8 cellular contexts compared by ENCODE assay signal in the genomic region with DNA sequence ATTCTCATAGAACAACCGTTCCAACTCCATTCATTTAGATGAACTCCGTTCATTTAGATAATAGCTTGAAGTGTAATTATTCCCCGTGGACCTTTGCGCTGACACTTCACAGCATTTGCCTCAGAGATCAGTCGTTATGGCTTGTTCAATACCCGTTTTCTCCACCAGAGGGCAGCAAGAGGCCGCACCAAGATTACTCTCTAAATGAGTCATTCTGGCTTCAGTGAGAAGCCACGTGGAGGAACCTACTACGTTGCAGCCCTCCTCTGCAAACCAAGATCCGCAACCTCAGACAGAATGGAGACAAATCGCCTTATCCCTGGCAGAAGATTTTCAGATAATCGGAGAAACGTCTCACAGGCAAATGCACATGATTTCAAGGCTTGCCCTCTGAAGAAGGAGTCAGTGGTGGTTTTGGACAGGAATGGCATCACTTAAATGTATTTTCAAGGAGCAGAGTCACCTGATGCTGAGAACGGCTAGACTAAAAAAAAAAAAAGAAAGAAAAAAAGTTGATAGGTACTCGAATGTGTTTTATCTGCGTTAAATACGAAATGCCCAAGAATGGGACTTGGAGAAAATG.
DNase-seq lines count a peak whose midpoint lies in the region; ATAC-seq and TF ChIP-seq lines count a peak whose summit lies in the region.

No MANE protein-coding gene starts in this region.

- WGBS in heart left ventricle, 4 donors: 18 to 22% (median 19%) methylated on average over 17 of the region's 17 CpGs

- H3K27ac Mint-ChIP-seq in activated naive CD8-positive, alpha-beta T cell treated with anti-CD3 and anti-CD28 coated beads, Interleukin-2, amount 10 ng/mL, durations not matched to agents 7 days and 5 days: no peak overlapping the region

- H3K36me3 ChIP-seq in heart left ventricle: no peaks in the 10 kb centered on the region
- no peaks in the 10 kb centered on the region for H3K36me3 ChIP-seq in vagina

- no peaks in the 10 kb centered on the region for H3K36me3 Mint-ChIP-seq in activated naive CD8-positive, alpha-beta T cell treated with anti-CD3 and anti-CD28 coated beads, Interleukin-2, amount 10 ng/mL, durations not matched to agents 7 days and 5 days

- TF ChIP-seq CTCF in GM12864 (IDR thresholded peaks at IDR 0.05; ENCODE audit: low read depth, low read length, missing control alignments) (peak; percentile 80), heart left ventricle (IDR thresholded peaks at IDR 0.05) (peak; percentile 87 to 98 (median 96)), vagina (IDR thresholded peaks at IDR 0.05) (peak; percentile 82 to 99 (median 98))

- peaks cover 2% of the 10 kb centered on the region for H3K4me1 Mint-ChIP-seq in activated naive CD8-positive, alpha-beta T cell treated with anti-CD3 and anti-CD28 coated beads, Interleukin-2, amount 10 ng/mL, durations not matched to agents 7 days and 5 days

- peak; percentile 68 for DNase-seq in GM12864 (ENCODE audit: low read depth)
- DNase-seq in NCI-H1092 (lab: John Stamatoyannopoulos, UW): peak; percentile 52
- peak; percentile 40 for DNase-seq in SKM-1 (lab: John Stamatoyannopoulos, UW; ENCODE audit: unreplicated experiment)
- DNase-seq in activated naive CD8-positive, alpha-beta T cell treated with anti-CD3 and anti-CD28 coated beads, Interleukin-2, amount 10 ng/mL, durations not matched to agents 7 days and 5 days: peak; percentile 73
- DNase-seq in heart left ventricle: peak; percentile 72 to 83 (median 74)
- peak; percentile 82 for DNase-seq in putamen (ENCODE audit: low spot score)
- peak in 1 of 2 donors; percentile 92 for DNase-seq in vagina (ENCODE audit: extremely low spot score in 2 of 2)

- H3K4me3 Mint-ChIP-seq in activated naive CD8-positive, alpha-beta T cell treated with anti-CD3 and anti-CD28 coated beads, Interleukin-2, amount 10 ng/mL, durations not matched to agents 7 days and 5 days: no peak overlapping the region

- no peaks in the 10 kb centered on the region for H3K9me3 ChIP-seq in heart left ventricle
- H3K9me3 ChIP-seq in vagina: no peaks in the 10 kb centered on the region

- H3K27me3 ChIP-seq in heart left ventricle (no peaks in the 10 kb centered on the region), vagina (no peaks in the 10 kb centered on the region)

- no peaks in the 10 kb centered on the region for H3K9me3 Mint-ChIP-seq in activated naive CD8-positive, alpha-beta T cell treated with anti-CD3 and anti-CD28 coated beads, Interleukin-2, amount 10 ng/mL, durations not matched to agents 7 days and 5 days

- H3K27ac ChIP-seq in heart left ventricle (peak overlapping the region in 2 of 12 donors; percentile 31 to 71), vagina (peak overlapping the region; percentile 14)

- H3K4me1 ChIP-seq in heart left ventricle: peaks cover 0 to 31% (median 5%) of the 10 kb centered on the region in 12 donors
- H3K4me1 ChIP-seq in vagina: peaks cover 16% of the 10 kb centered on the region

- no peaks in the 10 kb centered on the region for H3K27me3 Mint-ChIP-seq in activated naive CD8-positive, alpha-beta T cell treated with anti-CD3 and anti-CD28 coated beads, Interleukin-2, amount 10 ng/mL, durations not matched to agents 7 days and 5 days

- intact Hi-C loops in heart left ventricle (cut with DNase I): loop anchor here in 9 of 10 donors (1.0 to 10.0 kb wide), 8 partner anchors 81 to 576 kb away; no protein-coding TSS in a partner anchor
- intact Hi-C loops in vagina (cut with DNase I): loop anchor here (5.0 kb wide), 1 partner anchor 236 kb away; no protein-coding TSS in a partner anchor

- TF ChIP-seq POLR2A in heart left ventricle (IDR thresholded peaks at IDR 0.05): no peak
- no peak for TF ChIP-seq POLR2A in vagina (IDR thresholded peaks at IDR 0.05)

- ATAC-seq in HG02610 (IDR thresholded peaks at IDR 0.05; ENCODE audit: unreplicated experiment) (peak; percentile 94), heart left ventricle (peak; percentile 91 to 96 (median 95))
- ATAC-seq in activated naive CD8-positive, alpha-beta T cell treated with anti-CD3 and anti-CD28 coated beads, Interleukin-2, amount 10 ng/mL, durations not matched to agents 7 days and 5 days (ENCODE audit: low read depth): peak; percentile 99

- POLR2A ChIA-PET in activated naive CD8-positive, alpha-beta T cell treated with anti-CD3 and anti-CD28 coated beads, Interleukin-2, amount 10 ng/mL, durations not matched to agents 7 days and 5 days (lab: Charles Lee): no interaction called here

- H3K4me3 ChIP-seq in GM12864 (ENCODE audit: low read depth, low read length) (no peak overlapping the region), heart left ventricle (peak overlapping the region in 1 of 12 donors; percentile 27), vagina (no peak overlapping the region)
